ENCODE assay signal across 8 cellular contexts in the genomic region with DNA sequence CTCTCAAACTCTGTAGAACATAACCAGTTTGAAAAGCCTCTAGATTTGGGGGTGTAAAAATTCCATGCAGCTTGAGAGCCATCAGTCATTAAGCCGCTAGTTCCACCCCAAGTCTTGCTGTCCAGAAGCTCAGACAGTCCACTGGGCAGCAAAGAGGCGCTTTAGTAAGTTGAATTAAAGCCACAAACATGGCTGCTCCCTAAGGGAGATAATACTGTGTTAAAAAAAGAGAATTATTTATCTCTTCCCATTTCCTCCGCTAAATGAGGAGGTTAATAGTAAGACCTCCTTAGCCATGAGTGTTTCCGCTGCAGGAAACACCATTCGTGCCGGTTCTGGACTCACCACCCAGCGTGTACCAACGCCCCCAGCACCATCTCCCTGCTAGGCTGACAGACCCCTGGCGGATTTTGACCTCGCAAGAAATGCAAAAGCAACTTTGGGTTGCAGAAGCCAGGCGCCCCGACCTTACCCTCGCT. TPM values are rescaled to one million over a fixed set of nuclear protein-coding genes. Genes with fewer than 3 reads are reported as not detected.
DNase-seq lines count a peak whose midpoint lies in the region; ATAC-seq and TF ChIP-seq lines count a peak whose summit lies in the region.

No MANE protein-coding gene starts in this region.

- H3K4me3 Mint-ChIP-seq in CD4-positive, CD25-positive, alpha-beta regulatory T cell = peak overlapping the region; percentile 90 to 97 (median 94)
- H3K4me3 Mint-ChIP-seq in endothelial cell (ENCODE audit: unreplicated experiment) = peak overlapping the region; percentile 97

- peak overlapping the region; percentile 97 for H3K27ac ChIP-seq in CD4-positive, CD25-positive, alpha-beta regulatory T cell (ENCODE audit: insufficient read depth, low read length, poor library complexity, severe bottlenecking)
- H3K27ac ChIP-seq in SJCRH30 = no peak overlapping the region
- H3K27ac ChIP-seq in vagina = peak overlapping the region; percentile 91

- intact Hi-C loops in vagina (cut with DNase I) = loop anchor here (5.0 kb wide), 1 partner anchor 71 kb away; no protein-coding TSS in a partner anchor

- H3K27me3 Mint-ChIP-seq in CD4-positive, CD25-positive, alpha-beta regulatory T cell = no peaks in the 10 kb centered on the region
- peaks cover 9% of the 10 kb centered on the region for H3K27me3 Mint-ChIP-seq in endothelial cell (ENCODE audit: unreplicated experiment)

- no peaks in the 10 kb centered on the region for H3K27me3 ChIP-seq in CD4-positive, CD25-positive, alpha-beta regulatory T cell (ENCODE audit: control insufficient read depth, insufficient read depth, low read length)
- H3K27me3 ChIP-seq in SJCRH30 (no peaks in the 10 kb centered on the region), mucosa of stomach (ENCODE audit: control insufficient read depth, insufficient read depth, low read length) (no peaks in the 10 kb centered on the region), vagina (no peaks in the 10 kb centered on the region)

- peaks cover 42% of the 10 kb centered on the region for H3K4me1 ChIP-seq in CD4-positive, CD25-positive, alpha-beta regulatory T cell (ENCODE audit: control insufficient read depth, insufficient read depth, low read length, poor library complexity, severe bottlenecking)
- H3K4me1 ChIP-seq in SJCRH30 = 0 out of 2 replicates have a peak, but pooled peaks cover 2% of the 10 kb centered on the region
- peaks cover 19% of the 10 kb centered on the region for H3K4me1 ChIP-seq in mucosa of stomach (ENCODE audit: control insufficient read depth, insufficient read depth, low read length)
- H3K4me1 ChIP-seq in vagina = peaks cover 65% of the 10 kb centered on the region

- peaks cover 12% of the 10 kb centered on the region for H3K36me3 Mint-ChIP-seq in CD4-positive, CD25-positive, alpha-beta regulatory T cell
- no peaks in the 10 kb centered on the region for H3K36me3 Mint-ChIP-seq in endothelial cell (ENCODE audit: low read depth, unreplicated experiment)

- ATAC-seq in CD4-positive, CD25-positive, alpha-beta regulatory T cell (ENCODE audit: low read depth in 2 of 2) = peak; percentile 6 to 10
- ATAC-seq in GM18868 (IDR thresholded peaks at IDR 0.05; ENCODE audit: unreplicated experiment) (peak; percentile 18), HG03066 (IDR thresholded peaks at IDR 0.05; ENCODE audit: low read depth, unreplicated experiment) (peak; percentile 26)

- TF ChIP-seq POLR2A in vagina (IDR thresholded peaks at IDR 0.05) = no peak

- H3K9me3 Mint-ChIP-seq in CD4-positive, CD25-positive, alpha-beta regulatory T cell = no peaks in the 10 kb centered on the region
- H3K9me3 Mint-ChIP-seq in endothelial cell (ENCODE audit: unreplicated experiment) = no peaks in the 10 kb centered on the region

- H3K9ac ChIP-seq in mucosa of stomach (ENCODE audit: low read length) = peak overlapping the region; percentile 95

- peak overlapping the region; percentile 93 for H3K4me3 ChIP-seq in CD4-positive, CD25-positive, alpha-beta regulatory T cell (ENCODE audit: low read depth, low read length)
- peak overlapping the region; percentile 75 for H3K4me3 ChIP-seq in SJCRH30
- H3K4me3 ChIP-seq in mucosa of stomach (ENCODE audit: low read length) = peak overlapping the region; percentile 38
- H3K4me3 ChIP-seq in vagina = peak overlapping the region; percentile 84 to 99

- peaks cover 39 to 58% (median 48%) of the 10 kb centered on the region in 4 donors for H3K4me1 Mint-ChIP-seq in CD4-positive, CD25-positive, alpha-beta regulatory T cell
- peaks cover 50% of the 10 kb centered on the region for H3K4me1 Mint-ChIP-seq in endothelial cell (ENCODE audit: unreplicated experiment)

- peak overlapping the region; percentile 61 to 96 (median 89) for H3K27ac Mint-ChIP-seq in CD4-positive, CD25-positive, alpha-beta regulatory T cell
- H3K27ac Mint-ChIP-seq in endothelial cell (ENCODE audit: unreplicated experiment) = peak overlapping the region; percentile 83

- peak in 1 of 3 donors; percentile 51 for DNase-seq in CD4-positive, CD25-positive, alpha-beta regulatory T cell
- DNase-seq in SJCRH30 (peak in 1 of 2 experiments; percentile 55), endothelial cell (ENCODE audit: low spot score) (no peak), vagina (ENCODE audit: extremely low spot score in 2 of 2) (no peak)
- no peak for DNase-seq in stimulated activated CD4-positive, alpha-beta T cell treated with anti-CD3 and anti-CD28 coated beads, Interleukin-2, amount 100 ng/mL, for 24 hours

- H3K9me3 ChIP-seq in CD4-positive, CD25-positive, alpha-beta regulatory T cell (ENCODE audit: control insufficient read depth in 2 of 2, low read length in 2 of 2) = no peaks in the 10 kb centered on the region
- H3K9me3 ChIP-seq in SJCRH30 (replicated peaks) (no peaks in the 10 kb centered on the region), mucosa of stomach (ENCODE audit: control insufficient read depth, low read length) (no peaks in the 10 kb centered on the region), vagina (no peaks in the 10 kb centered on the region)

- TF ChIP-seq CTCF in endothelial cell (IDR thresholded peaks at IDR 0.05; ENCODE audit: unreplicated experiment) (no peak), vagina (IDR thresholded peaks at IDR 0.05) (no peak)

- no peaks in the 10 kb centered on the region for H3K36me3 ChIP-seq in CD4-positive, CD25-positive, alpha-beta regulatory T cell (ENCODE audit: control insufficient read depth, insufficient read depth, low read length)
- H3K36me3 ChIP-seq in SJCRH30 (no peaks in the 10 kb centered on the region), mucosa of stomach (ENCODE audit: control insufficient read depth, insufficient read depth, low read length) (no peaks in the 10 kb centered on the region), vagina (no peaks in the 10 kb centered on the region)

RNA-seq across cellular contexts. Expression of gene TM7SF3, which starts 0.5 kb away (rescaled TPM):
- total RNA-seq in CD4-positive, CD25-positive, alpha-beta regulatory T cell = 21.8 TPM
- 10 to 100 TPM; 59.2 to 68.2 (median 64.8) TPM for polyA plus RNA-seq in CD4-positive, CD25-positive, alpha-beta regulatory T cell
- 22.2 and 32.0 TPM in 2 replicates for total RNA-seq in SJCRH30 (2014; rRNA removed; shearing (Covaris generic))
- 72.9 TPM for total RNA-seq in endothelial cell (ENCODE audit: unreplicated experiment)
- total RNA-seq in vagina = 65.3 TPM

RNA-seq across cellular contexts. Expression of gene MED21, which starts 8.7 kb away (rescaled TPM):
- 88.5 TPM for total RNA-seq in CD4-positive, CD25-positive, alpha-beta regulatory T cell
- polyA plus RNA-seq in CD4-positive, CD25-positive, alpha-beta regulatory T cell = 10 to 100 TPM; 17.4 to 26.8 (median 19.1) TPM
- 82.9 and 85.4 TPM in 2 replicates for total RNA-seq in SJCRH30 (2014; rRNA removed; shearing (Covaris generic))
- total RNA-seq in endothelial cell (ENCODE audit: unreplicated experiment) = 42.7 TPM
- 46.4 TPM for total RNA-seq in vagina

Comparison
In these comparisons a context has a peak if more than half of its experiments do, and no peak if none do; other contexts are left out.
1. H3K4me3 ChIP-seq: peak in every context shown above with its lines; median percentile 93 in CD4-positive, CD25-positive, alpha-beta regulatory T cell; 92 in vagina; 75 in SJCRH30; 38 in mucosa of stomach.